14 cellular contexts compared by ENCODE assay signal in the genomic region with DNA sequence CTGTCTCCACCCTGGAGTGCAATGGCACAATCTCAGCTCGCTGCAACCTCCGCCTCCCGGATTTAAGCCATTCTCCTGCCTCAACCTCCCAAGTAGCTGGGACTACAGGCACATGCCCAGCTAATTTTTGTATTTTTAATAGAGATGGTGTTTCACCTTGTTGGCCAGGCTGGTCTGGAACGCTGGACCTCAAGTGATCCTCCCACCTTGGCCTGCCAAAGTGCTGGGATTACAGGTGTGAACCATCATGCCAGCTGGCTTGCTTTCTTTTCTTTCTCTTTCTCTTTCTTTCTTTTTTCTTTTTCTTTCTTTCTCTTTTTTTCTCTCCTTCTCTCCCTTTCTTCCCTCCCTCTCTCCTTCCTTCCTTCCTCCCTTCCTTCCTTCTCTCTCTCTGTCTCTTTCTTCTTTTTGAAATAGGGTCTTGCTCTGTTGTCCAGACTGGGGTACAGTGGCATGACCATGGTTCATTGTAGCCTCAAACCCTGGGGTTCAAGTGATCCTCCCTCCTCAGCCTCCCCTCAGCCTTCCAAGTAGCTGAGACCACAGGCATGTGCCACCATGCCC.
"Had no signal": no experiment of that assay in that cellular context is flagged by ENCODE, and none has a peak within 500 bp of the region (broad histone marks: within the 10 kb centered on the region; RNA-seq: fewer than 3 reads in every experiment).

No MANE protein-coding gene starts in this region.

- H3K27me3 ChIP-seq: adrenal gland, upper lobe of right lung had no signal

- H3K27me3 Mint-ChIP-seq: activated T-cell treated with anti-CD3 and anti-CD28 coated beads, Interleukin-2, amount 50 U/mL, for 24 hours had no signal

- ATAC-seq: activated CD4-positive, CD25-positive, alpha-beta regulatory T cell treated with anti-CD3 and anti-CD28 coated beads, Interleukin-2, amount 50 U/mL, for 24 hours; upper lobe of right lung had no signal

- H3K36me3 ChIP-seq: adrenal gland, upper lobe of right lung had no signal

- H2AFZ ChIP-seq: parathyroid adenoma had no signal

- H3K36me3 Mint-ChIP-seq: mesothelial cell of epicardium had no signal

- H3K27ac Mint-ChIP-seq: activated T-cell treated with anti-CD3 and anti-CD28 coated beads, Interleukin-2, amount 50 U/mL, for 24 hours; mesothelial cell of epicardium; T-helper 2 cell treated with Interferon-gamma antibody and Interleukin-4, amounts not matched to agents 5 μg/mL and 100 μg/mL, for 36 hours had no signal

- DNase-seq: activated gamma-delta T cell; activated T-cell treated with anti-CD3 and anti-CD28 coated beads, Interleukin-2, amount 50 U/mL, for 24 hours; adrenal gland; central memory CD4-positive, alpha-beta T cell; cortex of kidney; effector CD8-positive, alpha-beta T cell; hippocampal formation; kidney glomerular epithelial cell; upper lobe of right lung had no signal

- H3K9ac ChIP-seq: parathyroid adenoma had no signal

- H3K4me1 Mint-ChIP-seq: mesothelial cell of epicardium had no signal

- H3K9me3 Mint-ChIP-seq: activated T-cell treated with anti-CD3 and anti-CD28 coated beads, Interleukin-2, amount 50 U/mL, for 24 hours; mesothelial cell of epicardium; T-helper 2 cell treated with Interferon-gamma antibody and Interleukin-4, amounts not matched to agents 5 μg/mL and 100 μg/mL, for 36 hours had no signal

- H3K27ac ChIP-seq: adrenal gland, parathyroid adenoma, upper lobe of right lung had no signal

- H3K4me3 Mint-ChIP-seq: activated T-cell treated with anti-CD3 and anti-CD28 coated beads, Interleukin-2, amount 50 U/mL, for 24 hours; mesothelial cell of epicardium; T-helper 2 cell treated with Interferon-gamma antibody and Interleukin-4, amounts not matched to agents 5 μg/mL and 100 μg/mL, for 36 hours had no signal

- H3K9me3 ChIP-seq: adrenal gland, upper lobe of right lung had no signal

- H3K4me3 ChIP-seq: adrenal gland, skin epidermis, upper lobe of right lung had no signal
